In the genomic region with DNA sequence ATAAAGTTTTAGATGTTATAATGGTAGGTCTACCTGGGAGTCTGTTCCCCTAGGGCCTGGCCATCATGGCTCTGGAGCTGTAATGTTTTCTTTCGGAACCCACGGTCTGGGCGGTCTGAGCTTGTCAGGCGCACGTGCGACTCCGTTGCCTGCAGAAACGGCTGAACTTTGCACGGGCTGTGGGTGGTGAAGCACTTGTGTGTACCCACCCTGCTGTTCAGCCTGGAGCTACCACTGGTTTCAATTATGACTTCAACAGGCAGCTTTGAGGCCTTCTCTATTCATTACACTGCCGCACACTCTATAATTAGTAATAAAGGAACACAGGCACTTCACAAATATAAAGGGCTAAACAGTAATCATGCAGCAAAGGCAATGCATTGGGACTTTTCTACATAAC, we compare ENCODE assay signal across 17 cellular contexts. TPM values are rescaled to one million over a fixed set of nuclear protein-coding genes. Genes with fewer than 3 reads are reported as not detected.
DNase-seq lines count a peak whose midpoint lies in the region; ATAC-seq and TF ChIP-seq lines count a peak whose summit lies in the region.
"Had no signal": no experiment of that assay in that cellular context is flagged by ENCODE, and none has a peak within 500 bp of the region (broad histone marks: within the 10 kb centered on the region; RNA-seq: fewer than 3 reads in every experiment).

No MANE protein-coding gene starts in this region.

- WGBS in endodermal cell (ENCODE audit: insufficient coverage in 1 of 2, insufficient read length in 1 of 2), 2 experiments = 57 to 83% methylated on average over 5 to 10 of the region's 10 CpGs

- H3K4me3 ChIP-seq in endodermal cell (ENCODE audit: low read length) = no peak overlapping the region

- H3K36me3 Mint-ChIP-seq in type B pancreatic cell = peaks cover 6% of the 10 kb centered on the region
- no peaks in the 10 kb centered on the region for H3K36me3 Mint-ChIP-seq in endodermal cell (ENCODE audit: low read depth)

- H3K27ac Mint-ChIP-seq in type B pancreatic cell (no peak overlapping the region), endodermal cell (no peak overlapping the region)

- H3K4me1 Mint-ChIP-seq in type B pancreatic cell (ENCODE audit: unreplicated experiment) = no peaks in the 10 kb centered on the region
- H3K4me1 Mint-ChIP-seq in endodermal cell = peaks cover 17% of the 10 kb centered on the region

- H3K27ac ChIP-seq in endodermal cell (ENCODE audit: low read depth, low read length) = no peak overlapping the region
- H3K27ac ChIP-seq: C4-2B, HL-60 had no signal

- H3K4me3 Mint-ChIP-seq in type B pancreatic cell = no peak overlapping the region
- no peak overlapping the region for H3K4me3 Mint-ChIP-seq in endodermal cell

- peaks cover 84% of the 10 kb centered on the region for H3K27me3 Mint-ChIP-seq in type B pancreatic cell
- peaks cover 72% of the 10 kb centered on the region for H3K27me3 Mint-ChIP-seq in endodermal cell (ENCODE audit: insufficient read depth)

- H3K9me3 ChIP-seq in endodermal cell (ENCODE audit: control insufficient read depth, low read length) = no peaks in the 10 kb centered on the region
- H3K9me3 ChIP-seq: Caco-2 had no signal

- no peak for TF ChIP-seq CTCF in type B pancreatic cell (conservative IDR thresholded peaks at IDR 0.05)
- no peak for TF ChIP-seq CTCF in endodermal cell (conservative IDR thresholded peaks at IDR 0.05)

- peak; percentile 95 for DNase-seq in COR-L47 (lab: John Stamatoyannopoulos, UW)
- DNase-seq in NCI-H1417 treated with DMSO at 0.1 percent for 48 hours (lab: John Stamatoyannopoulos, UW) = peak; percentile 98
- DNase-seq in NCI-H2107 treated with DMSO at 0.1 percent for 48 hours (lab: John Stamatoyannopoulos, UW; ENCODE audit: unreplicated experiment) = peak; percentile 47
- peak; percentile 89 for DNase-seq in NCI-H748 treated with DMSO at 0.1 percent for 48 hours (lab: John Stamatoyannopoulos, UW)
- no peak for DNase-seq in dermis blood vessel endothelial cell
- no peak for DNase-seq in type B pancreatic cell (ENCODE audit: extremely low spot score, unreplicated experiment)
- DNase-seq in endodermal cell = no peak
- DNase-seq: Caco-2, HCEC 1CT, NCI-H1930, NCI-H446 treated with DMSO at 0.1 percent for 48 hours, SHP77, T-helper 2 cell had no signal

- peaks cover 60% of the 10 kb centered on the region for H3K27me3 ChIP-seq in endodermal cell (ENCODE audit: control insufficient read depth, insufficient read depth, low read length, poor library complexity, severe bottlenecking)

- no peak for ATAC-seq in GM18873 (IDR thresholded peaks at IDR 0.05; ENCODE audit: low FRiP score, unreplicated experiment)

- H3K4me1 ChIP-seq in endodermal cell (ENCODE audit: control insufficient read depth, insufficient read depth, low read length) = peaks cover 8% of the 10 kb centered on the region
- H3K4me1 ChIP-seq: Caco-2 had no signal

- no peak overlapping the region for H3K9ac ChIP-seq in endodermal cell (ENCODE audit: extremely low read depth, low read length, poor library complexity, severe bottlenecking)

- H3K9me3 Mint-ChIP-seq in type B pancreatic cell = no peaks in the 10 kb centered on the region
- no peaks in the 10 kb centered on the region for H3K9me3 Mint-ChIP-seq in endodermal cell

- no peaks in the 10 kb centered on the region for H3K36me3 ChIP-seq in endodermal cell (ENCODE audit: control insufficient read depth, insufficient read depth, low read length)

RNA-seq across cellular contexts. Expression of gene PCDH8, which starts 6.0 kb away (rescaled TPM):
- under 0.01 TPM in 1 of 2 replicates, not detected in the other for total RNA-seq in dermis blood vessel endothelial cell
- total RNA-seq in type B pancreatic cell (ENCODE audit: low replicate concordance) = 0.36 and 8.1 TPM in 2 replicates
- total RNA-seq in endodermal cell = 10 to 100 TPM in 1 of 2 donors, 1 to 10 TPM in 1; 1.8 to 10.6 TPM
- polyA plus RNA-seq in endodermal cell (2013, experiment 1 of 2) = 67.5 TPM
- polyA plus RNA-seq in endodermal cell (2013, experiment 2 of 2) = 52.8 TPM
- total RNA-seq: Caco-2, OCI-LY7 had no signal

Comparison
In these comparisons a context has a peak if more than half of its experiments do, and no peak if none do; other contexts are left out.
1. DNase-seq: peak in COR-L47 (single experiment), NCI-H1417 treated with DMSO at 0.1 percent for 48 hours (single experiment), NCI-H2107 treated with DMSO at 0.1 percent for 48 hours (single experiment) and NCI-H748 treated with DMSO at 0.1 percent for 48 hours (single experiment); none in dermis blood vessel endothelial cell (single experiment), type B pancreatic cell (single experiment) and endodermal cell (single experiment).